In genomic region chr11:64163951-64164350, GRCh38 we compare ENCODE assay signal across 21 cellular contexts. TPM values are rescaled to one million over a fixed set of nuclear protein-coding genes. Genes with fewer than 3 reads are reported as not detected.
A peak's percentile ranks its signal among the peaks of the same experiment; 100 is the strongest.
DNase-seq lines count a peak whose midpoint lies in the region; ATAC-seq and TF ChIP-seq lines count a peak whose summit lies in the region.
"Had no signal": no experiment of that assay in that cellular context is flagged by ENCODE, and none has a peak within 500 bp of the region (broad histone marks: within the 10 kb centered on the region; RNA-seq: fewer than 3 reads in every experiment).

No MANE protein-coding gene starts in this region.

- H3K4me1 ChIP-seq in heart right ventricle, result peaks cover 3 to 24% (median 22%) of the 10 kb centered on the region in 9 donors
- peaks cover 16% of the 10 kb centered on the region for H3K4me1 ChIP-seq in Loucy (ENCODE audit: insufficient read depth, low read length, poor library complexity, severe bottlenecking)
- peaks cover 11% of the 10 kb centered on the region for H3K4me1 ChIP-seq in skeletal muscle satellite cell (ENCODE audit: control insufficient read depth, insufficient read depth, low read length)
- peaks cover 9 to 27% (median 22%) of the 10 kb centered on the region in 4 donors for H3K4me1 ChIP-seq in esophagus muscularis mucosa

- H3K4me2 ChIP-seq in Loucy (ENCODE audit: low read depth, low read length, poor library complexity, severe bottlenecking) (peak overlapping the region; percentile 100), skeletal muscle satellite cell (ENCODE audit: low read length) (peak overlapping the region; percentile 79)

- DNase-seq in heart right ventricle, result no peak
- no peak for DNase-seq in left ventricle myocardium superior
- no peak for DNase-seq in central memory CD8-positive, alpha-beta T cell (ENCODE audit: low spot score in 2 of 2)
- no peak for DNase-seq in stimulated activated CD4-positive, alpha-beta T cell treated with anti-CD3 and anti-CD28 coated beads, Interleukin-2, amount 100 ng/mL, for 24 hours
- no peak for DNase-seq in esophagus muscularis mucosa (ENCODE audit: extremely low spot score)
- DNase-seq in NCI-H774 (lab: John Stamatoyannopoulos, UW), result no peak
- DNase-seq: activated CD4-positive, CD25-positive, alpha-beta regulatory T cell treated with anti-CD3 and anti-CD28 coated beads, Interleukin-2, amount 50 U/mL, for 72 hours; activated CD8-positive, alpha-beta memory T cell treated with anti-CD3 and anti-CD28 coated beads, Interleukin-2, amount 10 ng/mL, durations not matched to agents 7 days and 5 days; dorsolateral prefrontal cortex; GOT3; hippocampal formation; mammary epithelial cell; NCI-H187 treated with DMSO at 0.1 percent for 48 hours; RPMI8226; stimulated activated CD4-positive, alpha-beta T cell treated with anti-CD3 and anti-CD28 coated beads, Interleukin-2, amount 100 ng/mL, for 48 hours; stimulated activated naive CD4-positive, alpha-beta T cell treated with Interleukin-2 at 50 U/mL for 16 hours; trophoblast cell had no signal

- H3K9me3 ChIP-seq in heart right ventricle (no peaks in the 10 kb centered on the region), Loucy (ENCODE audit: insufficient read depth, low read depth, low read length) (no peaks in the 10 kb centered on the region), skeletal muscle satellite cell (replicated peaks; ENCODE audit: low read length) (no peaks in the 10 kb centered on the region), esophagus muscularis mucosa (no peaks in the 10 kb centered on the region)

- TF ChIP-seq EP300 in esophagus muscularis mucosa (IDR thresholded peaks at IDR 0.05), result no peak

- H3K27ac Mint-ChIP-seq in central memory CD8-positive, alpha-beta T cell (ENCODE audit: low read depth), result no peak overlapping the region
- H3K27ac Mint-ChIP-seq: activated CD8-positive, alpha-beta memory T cell treated with anti-CD3 and anti-CD28 coated beads, Interleukin-2, amount 10 ng/mL, durations not matched to agents 7 days and 5 days had no signal

- peaks cover 14% of the 10 kb centered on the region for H3K4me1 Mint-ChIP-seq in central memory CD8-positive, alpha-beta T cell

- H3K27me3 ChIP-seq in heart right ventricle, result no peaks in the 10 kb centered on the region
- no peaks in the 10 kb centered on the region for H3K27me3 ChIP-seq in Loucy (ENCODE audit: insufficient read depth, low read length, poor library complexity, severe bottlenecking)
- no peaks in the 10 kb centered on the region for H3K27me3 ChIP-seq in skeletal muscle satellite cell (ENCODE audit: control insufficient read depth, insufficient read depth, low read length)
- H3K27me3 ChIP-seq in esophagus muscularis mucosa, result no peaks in the 10 kb centered on the region
- H3K27me3 ChIP-seq: cardiac muscle cell, dorsolateral prefrontal cortex had no signal

- 90 to 93% methylated on average over 5 of the region's 5 CpGs for WGBS in heart right ventricle, 2 donors
- 92% methylated on average over 4 of the region's 5 CpGs for WGBS in esophagus muscularis mucosa

- H3F3A ChIP-seq in Loucy (ENCODE audit: low read depth), result no peaks in the 10 kb centered on the region

- H3K79me2 ChIP-seq in Loucy (ENCODE audit: insufficient read depth, low read length), result peaks cover 16% of the 10 kb centered on the region; the same call in 1 of the 2 replicates

- peak overlapping the region in 7 of 10 donors; percentile 83 to 91 (median 87) for H3K27ac ChIP-seq in heart right ventricle
- H3K27ac ChIP-seq in esophagus muscularis mucosa (replicated peaks in 1 of 4), result peak overlapping the region in 1 of 4 donors; percentile 80
- H3K27ac ChIP-seq: cardiac muscle cell, KMS-11 had no signal

- no peaks in the 10 kb centered on the region for H3K9me2 ChIP-seq in Loucy (replicated peaks; ENCODE audit: low read depth, low read length)

- intact Hi-C loops in heart right ventricle (cut with DNase I), result loop anchor here in 1 of 10 donors (1.0 kb wide), 1 partner anchor 16 kb away; no protein-coding TSS in a partner anchor
- intact Hi-C loops in left ventricle myocardium superior (cut with micrococcal nuclease), result no loop called here
- intact Hi-C loops in esophagus muscularis mucosa (cut with DNase I), result no loop called here

- H3K4me3 Mint-ChIP-seq in central memory CD8-positive, alpha-beta T cell, result peak overlapping the region; percentile 78

- H3K4me3 ChIP-seq in heart right ventricle (peak overlapping the region in 5 of 10 donors; percentile 3 to 82 (median 76)), Loucy (ENCODE audit: low read length, poor library complexity, severe bottlenecking) (peak overlapping the region; percentile 2), skeletal muscle satellite cell (ENCODE audit: low read length) (no peak overlapping the region), esophagus muscularis mucosa (no peak overlapping the region)
- H3K4me3 ChIP-seq: cardiac muscle cell had no signal

- no peaks in the 10 kb centered on the region for H3K36me3 ChIP-seq in heart right ventricle
- H3K36me3 ChIP-seq in Loucy (ENCODE audit: insufficient read depth, low read length), result no peaks in the 10 kb centered on the region
- no peaks in the 10 kb centered on the region for H3K36me3 ChIP-seq in skeletal muscle satellite cell (ENCODE audit: insufficient read depth, low read length)
- H3K36me3 ChIP-seq in esophagus muscularis mucosa, result no peaks in the 10 kb centered on the region
- H3K36me3 ChIP-seq: cardiac muscle cell had no signal

- no peaks in the 10 kb centered on the region for H3K9me3 Mint-ChIP-seq in central memory CD8-positive, alpha-beta T cell

- no peak overlapping the region for H2AFZ ChIP-seq in Loucy (ENCODE audit: low read length)

- H3K36me3 Mint-ChIP-seq in central memory CD8-positive, alpha-beta T cell (ENCODE audit: insufficient read depth), result no peaks in the 10 kb centered on the region
- H3K36me3 Mint-ChIP-seq: activated CD8-positive, alpha-beta memory T cell treated with anti-CD3 and anti-CD28 coated beads, Interleukin-2, amount 10 ng/mL, durations not matched to agents 7 days and 5 days had no signal

- no peak for TF ChIP-seq POLR2A in esophagus muscularis mucosa (IDR thresholded peaks at IDR 0.05; ENCODE audit: low read depth)

- peaks cover 3% of the 10 kb centered on the region for H4K20me1 ChIP-seq in Loucy (ENCODE audit: insufficient read depth, low read length, poor library complexity, severe bottlenecking)

- TF ChIP-seq CTCF in heart right ventricle (IDR thresholded peaks at IDR 0.05) (no peak), Loucy (conservative IDR thresholded peaks at IDR 0.05; ENCODE audit: low read length) (no peak), esophagus muscularis mucosa (IDR thresholded peaks at IDR 0.05) (no peak)

- H3K9ac ChIP-seq in Loucy (ENCODE audit: low read depth, low read length, poor library complexity, severe bottlenecking) (peak overlapping the region; percentile 74), skeletal muscle satellite cell (ENCODE audit: low read depth, low read length) (no peak overlapping the region)
- H3K9ac ChIP-seq: KMS-11 had no signal

- ATAC-seq in heart right ventricle (no peak), left ventricle myocardium superior (no peak)
- no peak for ATAC-seq in central memory CD8-positive, alpha-beta T cell (replicated peaks; ENCODE audit: extremely low read depth, poor library complexity, severe bottlenecking)
- ATAC-seq: activated CD8-positive, alpha-beta memory T cell treated with anti-CD3 and anti-CD28 coated beads, Interleukin-2, amount 10 ng/mL, durations not matched to agents 7 days and 5 days had no signal

- no peaks in the 10 kb centered on the region for H3K27me3 Mint-ChIP-seq in central memory CD8-positive, alpha-beta T cell
- H3K27me3 Mint-ChIP-seq: activated CD8-positive, alpha-beta memory T cell treated with anti-CD3 and anti-CD28 coated beads, Interleukin-2, amount 10 ng/mL, durations not matched to agents 7 days and 5 days had no signal

RNA-seq across cellular contexts. Expression of gene MACROD1, which starts 2.0 kb away (rescaled TPM):
- 100 to 1,000 TPM in 8 of 10 donors, 10 to 100 TPM in 2; 86.2 to 134 (median 115) TPM for total RNA-seq in heart right ventricle
- polyA plus RNA-seq in heart right ventricle, result 100 to 1,000 TPM in 1 of 2 donors, 10 to 100 TPM in 1; 77.6 to 497 TPM
- total RNA-seq in left ventricle myocardium superior, result 139 TPM
- 13.4 and 20.3 TPM in 2 replicates for total RNA-seq in skeletal muscle satellite cell (2012; rRNA removed)
- total RNA-seq in esophagus muscularis mucosa, result 10 to 100 TPM; 28.8 to 70.7 (median 33.7) TPM

RNA-seq across cellular contexts. Expression of gene STIP1, which starts 22.0 kb away (rescaled TPM):
- total RNA-seq in heart right ventricle, result 100 to 1,000 TPM in 1 of 10 donors, 10 to 100 TPM in 9; 67.4 to 105 (median 87.9) TPM
- polyA plus RNA-seq in heart right ventricle, result 100 to 1,000 TPM in 1 of 2 donors, 10 to 100 TPM in 1; 55.3 to 144 TPM
- 127 TPM for total RNA-seq in left ventricle myocardium superior
- total RNA-seq in skeletal muscle satellite cell (2012; rRNA removed), result 238 and 240 TPM in 2 replicates
- total RNA-seq in esophagus muscularis mucosa, result 100 to 1,000 TPM in 3 of 4 donors, 10 to 100 TPM in 1; 82.2 to 116 (median 101) TPM

RNA-seq across cellular contexts. Expression of gene FERMT3, which starts 42.6 kb away (rescaled TPM):
- total RNA-seq in heart right ventricle (10 to 100 TPM in 1 of 10 donors, 1 to 10 TPM in 9; 2.3 to 30.8 (median 5.4) TPM), left ventricle myocardium superior (6.9 TPM), esophagus muscularis mucosa (10 to 100 TPM; 12.9 to 35.5 (median 15.5) TPM)
- polyA plus RNA-seq in heart right ventricle, result 1 to 10 TPM; 7.5 to 9.2 TPM
- total RNA-seq in skeletal muscle satellite cell (2012; rRNA removed), result 8.6 and 9.4 TPM in 2 replicates
